In genomic region chrX:54817220-54817820, GRCh38 we compare ENCODE assay signal across 26 cellular contexts. TPM values are rescaled to one million over a fixed set of nuclear protein-coding genes. Genes with fewer than 3 reads are reported as not detected.
DNase-seq lines count a peak whose midpoint lies in the region; TF ChIP-seq lines count a peak whose summit lies in the region.
"Had no signal": no experiment of that assay in that cellular context is flagged by ENCODE, and none has a peak within 500 bp of the region (broad histone marks: within the 10 kb centered on the region; RNA-seq: fewer than 3 reads in every experiment).

No MANE protein-coding gene starts in this region.

- no peaks in the 10 kb centered on the region for H3K9me3 ChIP-seq in BE2C
- H3K9me3 ChIP-seq in adipocyte (ENCODE audit: control insufficient read depth, low read length): peaks cover 3% of the 10 kb centered on the region
- H3K9me3 ChIP-seq: heart right ventricle had no signal

- peaks cover 7% of the 10 kb centered on the region for H3K36me3 ChIP-seq in BE2C
- peaks cover 35% of the 10 kb centered on the region for H3K36me3 ChIP-seq in adipocyte (ENCODE audit: control insufficient read depth, insufficient read depth, low read length, severe bottlenecking)

- H3K4me1 ChIP-seq in BE2C (peaks cover 8% of the 10 kb centered on the region), adipocyte (ENCODE audit: control insufficient read depth, insufficient read depth, low read length) (no peaks in the 10 kb centered on the region)
- H3K4me1 ChIP-seq: foreskin keratinocyte, heart right ventricle had no signal

- H3K9ac ChIP-seq in adipocyte (ENCODE audit: low read length): no peak overlapping the region

- in situ Hi-C loops in GM13977 (cut with MboI; ENCODE audit: low pct_unique_long_range_greater_than_20kb, low sequenced_read_pairs, unreplicated experiment): loop anchor here (25.0 kb wide), 1 partner anchor 195 kb away; the partner anchor contains the start of gene APEX2

- no peaks in the 10 kb centered on the region for H3K27me3 ChIP-seq in BE2C
- peaks cover 10% of the 10 kb centered on the region for H3K27me3 ChIP-seq in adipocyte (replicated peaks; ENCODE audit: control insufficient read depth, insufficient read depth, low read length)
- H3K27me3 ChIP-seq: foreskin keratinocyte, heart right ventricle had no signal

- peak; percentile 47 for DNase-seq in BE2C
- DNase-seq in GM13977 (ENCODE audit: low spot score): peak; percentile 1
- peak; percentile 13 for DNase-seq in adipocyte (ENCODE audit: low read depth)
- DNase-seq in fibroblast of the aortic adventitia (ENCODE audit: low read depth): peak; percentile 4
- no peak for DNase-seq in AG08396 (ENCODE audit: low spot score)
- no peak for DNase-seq in GM10266 (ENCODE audit: extremely low spot score)
- no peak for DNase-seq in NCI-H526 (lab: John Stamatoyannopoulos, UW)
- no peak for DNase-seq in NOMO-1 (lab: John Stamatoyannopoulos, UW; ENCODE audit: unreplicated experiment in 2 of 2)
- DNase-seq: activated CD4-positive, alpha-beta T cell treated with anti-CD3 and anti-CD28 coated beads, Interleukin-2, amount 50 U/mL, for 1 hour; activated naive CD4-positive, alpha-beta T cell treated with anti-CD3 and anti-CD28 coated beads for 36 hours; anterior cingulate cortex; foreskin keratinocyte; heart right ventricle; left cardiac atrium; mesenchymal stem cell; NCI-H1417 treated with DMSO at 0.1 percent for 48 hours; NCI-H2171; NCI-H524; stimulated activated CD4-positive, alpha-beta T cell treated with anti-CD3 and anti-CD28 coated beads, Interleukin-4, amount 100 ng/mL, for 1 hour; stimulated activated naive B cell treated with anti-CD40 and anti-IgM and Interleukin-4, amounts not matched to agents 10 μg/mL and 1 μg/mL and 100 μg/mL, for 72 hours had no signal

- no peak for TF ChIP-seq CTCF in BE2C (IDR thresholded peaks at IDR 0.05; ENCODE audit: low read depth, low read length)
- TF ChIP-seq CTCF in GM13977 (IDR thresholded peaks at IDR 0.05; ENCODE audit: extremely low read depth, insufficient read depth, missing control alignments): no peak
- no peak for TF ChIP-seq CTCF in fibroblast of the aortic adventitia (IDR thresholded peaks at IDR 0.05; ENCODE audit: insufficient read depth, low read length)
- TF ChIP-seq CTCF in GM10266 (IDR thresholded peaks at IDR 0.05; ENCODE audit: control insufficient read depth, insufficient read depth, low read depth, missing control alignments): no peak

- H3K4me3 ChIP-seq in BE2C (ENCODE audit: low read depth, low read length) (no peak overlapping the region), adipocyte (ENCODE audit: low read length) (no peak overlapping the region), fibroblast of the aortic adventitia (ENCODE audit: low read depth, low read length) (no peak overlapping the region)
- H3K4me3 ChIP-seq: heart right ventricle, SK-N-MC had no signal

RNA-seq across cellular contexts. Expression of gene MAGED2, which starts 9.8 kb away (rescaled TPM):
- polyA plus RNA-seq in BE2C (2012; ENCODE audit: insufficient read depth, insufficient read length, low read depth): 86.7 TPM
- total RNA-seq in fibroblast of the aortic adventitia (ENCODE audit: low replicate concordance): 147 and 163 TPM in 2 replicates

RNA-seq across cellular contexts. Expression of gene ITIH6, which starts 19.3 kb away (rescaled TPM):
- not detected for polyA plus RNA-seq in BE2C (2012; ENCODE audit: insufficient read depth, insufficient read length, low read depth)
- not detected in 2 replicates for total RNA-seq in fibroblast of the aortic adventitia (ENCODE audit: low replicate concordance)
- total RNA-seq: activated naive CD4-positive, alpha-beta T cell treated with anti-CD3 and anti-CD28 coated beads for 36 hours; epithelial cell of proximal tubule; foreskin keratinocyte; heart right ventricle; left cardiac atrium; MCF 10A; osteoblast; temporal lobe had no signal
- polyA plus RNA-seq: AG04450, foreskin keratinocyte, heart right ventricle had no signal

Comparison
In these comparisons a context has a peak if more than half of its experiments do, and no peak if none do; other contexts are left out.
1. DNase-seq: peak in BE2C (single experiment), GM13977 (single experiment), adipocyte (single experiment) and fibroblast of the aortic adventitia (single experiment); none in AG08396 (single experiment), GM10266 (single experiment), NCI-H526 (0 of 2) and NOMO-1 (0 of 2).